ENCODE assay signal across 11 cellular contexts in genomic region chr2:74325815-74326214, GRCh38.
"Had no signal": no experiment of that assay in that cellular context is flagged by ENCODE, and none has a peak within 500 bp of the region (broad histone marks: within the 10 kb centered on the region; RNA-seq: fewer than 3 reads in every experiment).

No MANE protein-coding gene starts in this region.

- H3K9ac ChIP-seq: GM23248 had no signal

- ATAC-seq: GM23338, HCT116 had no signal

- H3K4me3 Mint-ChIP-seq: GM23338, H9, HFFc6 had no signal

- DNase-seq: GM23248, GOT3, H7, H9, HCEC 1CT, HFFc6 had no signal

- H3K9me3 ChIP-seq: HAP-1 had no signal

- H3K4me3 ChIP-seq: GM23248, GM23338, HAP-1 had no signal

- H2AFZ ChIP-seq: GM23248, GM23338 had no signal

- FAIRE-seq: H1, H54 had no signal

- H3K27ac Mint-ChIP-seq: GM23338, H9, HFFc6 had no signal

- H3K27ac ChIP-seq: GM23248 had no signal

- H3K4me2 ChIP-seq: GM23338 had no signal

- H3K4me1 ChIP-seq: HAP-1 had no signal

- H3K36me3 ChIP-seq: HAP-1 had no signal

- H3K9me3 Mint-ChIP-seq: GM23338, H9, HFFc6 had no signal
